18 cellular contexts compared by ENCODE assay signal in the genomic region with DNA sequence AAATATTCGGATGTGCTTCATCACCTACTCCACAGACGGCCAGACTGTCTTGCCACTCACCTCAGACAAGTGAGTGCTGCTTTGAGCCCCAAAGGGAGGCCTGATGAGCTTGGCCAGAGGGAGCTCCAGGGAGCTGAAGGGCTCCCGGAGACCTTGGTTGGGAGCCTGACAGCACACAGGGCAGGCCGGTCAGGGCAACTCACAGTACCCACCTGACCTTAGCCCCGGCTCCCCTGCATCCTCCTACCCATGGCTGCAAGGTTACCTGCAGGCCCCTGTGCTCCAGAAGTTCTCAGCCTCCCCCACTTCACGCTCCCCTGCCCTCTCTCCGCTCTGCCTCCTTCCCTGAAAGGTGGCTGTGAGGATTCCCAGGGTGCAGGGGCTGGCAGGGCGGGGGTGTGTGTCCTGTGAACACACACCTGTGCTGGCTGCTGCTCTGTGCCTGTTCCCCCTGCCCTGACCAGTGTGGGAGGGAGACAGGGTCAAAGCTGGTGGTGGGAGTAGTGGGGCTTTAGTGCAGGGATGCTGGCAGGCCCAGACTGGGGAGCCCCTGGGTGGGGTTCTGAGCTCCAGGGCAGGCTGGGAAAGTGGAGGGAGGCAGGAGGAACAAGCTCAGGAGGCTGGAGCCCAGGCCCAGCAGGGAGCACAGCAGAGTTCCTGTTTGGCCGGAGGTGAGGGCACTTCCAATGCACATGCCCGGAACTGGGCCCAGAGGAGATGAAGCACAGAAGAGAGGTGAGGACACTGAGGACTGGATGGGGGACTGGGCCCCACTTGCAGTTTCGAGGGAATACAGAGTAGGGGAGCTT. TPM values are rescaled to one million over a fixed set of nuclear protein-coding genes. Genes with fewer than 3 reads are reported as not detected.
DNase-seq lines count a peak whose midpoint lies in the region; ATAC-seq and TF ChIP-seq lines count a peak whose summit lies in the region.
"Had no signal": no experiment of that assay in that cellular context is flagged by ENCODE, and none has a peak within 500 bp of the region (broad histone marks: within the 10 kb centered on the region; RNA-seq: fewer than 3 reads in every experiment).

No MANE protein-coding gene starts in this region.

- TF ChIP-seq CTCF in LNCAP (IDR thresholded peaks at IDR 0.05) (peak; percentile 26; the same call in 1 of the 2 replicates), foreskin keratinocyte (conservative IDR thresholded peaks at IDR 0.05) (peak; percentile 45), spleen (IDR thresholded peaks at IDR 0.05 in 8 of 11, conservative IDR thresholded peaks at IDR 0.05 in 3 of 11) (no peak)

- H3K4me3 ChIP-seq in spleen (no peak overlapping the region), MG63 (no peak overlapping the region)
- H3K4me3 ChIP-seq: esophagus squamous epithelium, SK-N-MC, skin epidermis had no signal

- H3K36me3 Mint-ChIP-seq in activated T-cell treated with anti-CD3 and anti-CD28 coated beads, Interleukin-2, amount 50 U/mL, for 24 hours (ENCODE audit: low read depth) = no peaks in the 10 kb centered on the region
- H3K36me3 Mint-ChIP-seq: naive B cell, type B pancreatic cell had no signal

- H3K27me3 ChIP-seq in foreskin keratinocyte (no peaks in the 10 kb centered on the region), spleen (replicated peaks in 1 of 7) (no peaks in the 10 kb centered on the region), MG63 (no peaks in the 10 kb centered on the region)
- H3K27me3 ChIP-seq: esophagus squamous epithelium had no signal

- no peak overlapping the region for H3K4me3 Mint-ChIP-seq in activated T-cell treated with anti-CD3 and anti-CD28 coated beads, Interleukin-2, amount 50 U/mL, for 24 hours
- H3K4me3 Mint-ChIP-seq: activated CD4-positive, alpha-beta T cell treated with anti-CD3 and anti-CD28 coated beads, Interleukin-2, amount 10 ng/mL, durations not matched to agents 24 days and 14 days; naive B cell; type B pancreatic cell had no signal

- H3K36me3 ChIP-seq in spleen = no peaks in the 10 kb centered on the region
- no peaks in the 10 kb centered on the region for H3K36me3 ChIP-seq in MG63
- H3K36me3 ChIP-seq: esophagus squamous epithelium had no signal

- ATAC-seq in foreskin keratinocyte = no peak

- no peaks in the 10 kb centered on the region for H3K9me3 Mint-ChIP-seq in activated T-cell treated with anti-CD3 and anti-CD28 coated beads, Interleukin-2, amount 50 U/mL, for 24 hours
- H3K9me3 Mint-ChIP-seq: activated CD4-positive, alpha-beta T cell treated with anti-CD3 and anti-CD28 coated beads, Interleukin-2, amount 10 ng/mL, durations not matched to agents 24 days and 14 days; naive B cell; type B pancreatic cell had no signal

- DNase-seq in activated T-cell treated with anti-CD3 and anti-CD28 coated beads, Interleukin-2, amount 50 U/mL, for 24 hours = peak; percentile 21
- no peak for DNase-seq in activated T-cell treated with anti-CD3 and anti-CD28 coated beads, Interleukin-2, amount 50 U/mL, for 48 hours
- no peak for DNase-seq in foreskin keratinocyte
- peak; percentile 75 for DNase-seq in spleen
- DNase-seq in MG63 = no peak
- no peak for DNase-seq in stimulated activated CD4-positive, alpha-beta T cell treated with anti-CD3 and anti-CD28 coated beads, Interleukin-4, amount 100 ng/mL, for 24 hours
- DNase-seq in NCI-H1436 treated with DMSO at 0.1 percent for 48 hours (lab: John Stamatoyannopoulos, UW) = no peak
- DNase-seq: activated CD4-positive, alpha-beta T cell treated with anti-CD3 and anti-CD28 coated beads, Interleukin-2, amount 10 ng/mL, durations not matched to agents 24 days and 14 days; activated naive CD4-positive, alpha-beta T cell; esophagus squamous epithelium; naive B cell; NCI-H1105; NCI-H446 treated with DMSO at 0.1 percent for 48 hours had no signal

- WGBS in spleen, 5 donors = 83 to 90% (median 88%) methylated on average over 11 of the region's 11 CpGs

- H3K27ac ChIP-seq in foreskin keratinocyte = no peak overlapping the region
- H3K27ac ChIP-seq in spleen = no peak overlapping the region
- H3K27ac ChIP-seq: esophagus squamous epithelium, SK-N-MC, skin epidermis had no signal

- intact Hi-C loops in spleen (cut with DNase I; ENCODE audit: low total_unique reads) = no loop called here

- no peaks in the 10 kb centered on the region for H3K9me3 ChIP-seq in spleen
- H3K9me3 ChIP-seq in MG63 = no peaks in the 10 kb centered on the region
- H3K9me3 ChIP-seq: esophagus squamous epithelium had no signal

- H3K4me1 ChIP-seq in foreskin keratinocyte (no peaks in the 10 kb centered on the region), spleen (peaks cover 0 to 42% (median 10%) of the 10 kb centered on the region in 6 donors)

- H3K4me1 Mint-ChIP-seq in activated T-cell treated with anti-CD3 and anti-CD28 coated beads, Interleukin-2, amount 50 U/mL, for 24 hours (ENCODE audit: low read depth) = peaks cover 15% of the 10 kb centered on the region

- no peak for TF ChIP-seq POLR2A in spleen (IDR thresholded peaks at IDR 0.05)

- H3K27ac Mint-ChIP-seq in activated T-cell treated with anti-CD3 and anti-CD28 coated beads, Interleukin-2, amount 50 U/mL, for 24 hours = no peak overlapping the region
- H3K27ac Mint-ChIP-seq: activated CD4-positive, alpha-beta T cell treated with anti-CD3 and anti-CD28 coated beads, Interleukin-2, amount 10 ng/mL, durations not matched to agents 24 days and 14 days; naive B cell; type B pancreatic cell had no signal

- H3K27me3 Mint-ChIP-seq in activated T-cell treated with anti-CD3 and anti-CD28 coated beads, Interleukin-2, amount 50 U/mL, for 24 hours = no peaks in the 10 kb centered on the region

RNA-seq across cellular contexts. Expression of gene ANTXRL, which starts 7.2 kb away (rescaled TPM):
- total RNA-seq in foreskin keratinocyte = not detected in 2 replicates
- not detected in 2 replicates for polyA plus RNA-seq in foreskin keratinocyte
- total RNA-seq in spleen = 1 to 10 TPM in 1 of 7 donors, under 1 TPM in 4, not detected in 2; 0.20 to 1.1 (median 0.42) TPM
- under 1 TPM in 2 of 3 donors, not detected in 1; 0.03 to 0.42 TPM for polyA plus RNA-seq in spleen
- total RNA-seq in MG63 (2014; rRNA removed; shearing (Covaris generic); ENCODE audit: low replicate concordance) = not detected in 2 replicates
- total RNA-seq: activated CD4-positive, alpha-beta T cell treated with anti-CD3 and anti-CD28 coated beads, Interleukin-2, amount 10 ng/mL, durations not matched to agents 24 days and 14 days; esophagus squamous epithelium; G401 had no signal

Comparison
In these comparisons a context has a peak if more than half of its experiments do, and no peak if none do; other contexts are left out.
1. DNase-seq: peak in activated T-cell treated with anti-CD3 and anti-CD28 coated beads, Interleukin-2, amount 50 U/mL, for 24 hours (single experiment) and spleen (single experiment); none in activated T-cell treated with anti-CD3 and anti-CD28 coated beads, Interleukin-2, amount 50 U/mL, for 48 hours (0 of 2), foreskin keratinocyte (0 of 2), MG63 (single experiment), stimulated activated CD4-positive, alpha-beta T cell treated with anti-CD3 and anti-CD28 coated beads, Interleukin-4, amount 100 ng/mL, for 24 hours (single experiment) and NCI-H1436 treated with DMSO at 0.1 percent for 48 hours (single experiment).
2. CTCF ChIP-seq: peak in LNCAP (single experiment) and foreskin keratinocyte (single experiment); none in spleen (0 of 11).